28 cellular contexts compared by ENCODE assay signal in genomic region chr2:183227191-183227590, GRCh38.
"Had no signal": no experiment of that assay in that cellular context is flagged by ENCODE, and none has a peak within 500 bp of the region (broad histone marks: within the 10 kb centered on the region; RNA-seq: fewer than 3 reads in every experiment).

No MANE protein-coding gene starts in this region.

- H3K4me1 Mint-ChIP-seq: activated B cell treated with CpG ODN at 0.5 μM for 24 hours; activated T-helper 17 cell treated with anti-CD3 and anti-CD28 coated beads, Interleukin-2, amount 50 U/mL, for 72 hours; T-helper 17 cell had no signal

- H3K27ac Mint-ChIP-seq: activated B cell treated with CpG ODN at 0.5 μM for 24 hours; activated CD8-positive, alpha-beta T cell treated with anti-CD3 and anti-CD28 coated beads for 36 hours; activated naive CD8-positive, alpha-beta T cell; activated T-helper 17 cell treated with anti-CD3 and anti-CD28 coated beads, Interleukin-2, amount 50 U/mL, for 72 hours; T-helper 17 cell; T-helper 2 cell treated with Interferon-gamma antibody and Interleukin-4, amounts not matched to agents 5 μg/mL and 100 μg/mL, for 36 hours had no signal

- H3K4me1 ChIP-seq: colonic mucosa had no signal

- H3K9me3 ChIP-seq: colonic mucosa had no signal

- H3K27ac ChIP-seq: brain microvascular endothelial cell, colonic mucosa, epithelial cell of prostate, WERI-Rb-1 had no signal

- H3K4me3 Mint-ChIP-seq: activated B cell treated with CpG ODN at 0.5 μM for 24 hours; activated CD8-positive, alpha-beta T cell treated with anti-CD3 and anti-CD28 coated beads for 36 hours; activated naive CD8-positive, alpha-beta T cell; activated T-cell treated with anti-CD3 and anti-CD28 coated beads, Interleukin-2, amount 50 U/mL, for 4 hours; activated T-helper 17 cell treated with anti-CD3 and anti-CD28 coated beads, Interleukin-2, amount 50 U/mL, for 72 hours; T-helper 17 cell; T-helper 2 cell treated with Interferon-gamma antibody and Interleukin-4, amounts not matched to agents 5 μg/mL and 100 μg/mL, for 36 hours had no signal

- ATAC-seq: activated CD4-positive, CD25-positive, alpha-beta regulatory T cell treated with anti-CD3 and anti-CD28 coated beads, Interleukin-2, amount 50 U/mL, for 24 hours; activated CD8-positive, alpha-beta T cell treated with anti-CD3 and anti-CD28 coated beads for 36 hours; activated T-cell treated with anti-CD3 and anti-CD28 coated beads, Interleukin-2, amount 50 U/mL, for 4 hours; activated T-helper 17 cell treated with anti-CD3 and anti-CD28 coated beads, Interleukin-2, amount 50 U/mL, for 72 hours; esophagus mucosa; T-helper 17 cell had no signal

- H3K27me3 ChIP-seq: brain microvascular endothelial cell, colonic mucosa had no signal

- H3K36me3 ChIP-seq: brain microvascular endothelial cell, colonic mucosa, WERI-Rb-1 had no signal

- DNase-seq: activated B cell treated with CpG ODN at 0.5 μM for 24 hours; activated CD4-positive, alpha-beta T cell treated with anti-CD3 and anti-CD28 coated beads for 48 hours; activated CD4-positive, alpha-beta T cell treated with anti-CD3 and anti-CD28 coated beads, Interleukin-2, amount 50 U/mL, for 1 hour; activated CD4-positive, alpha-beta T cell treated with anti-CD3 and anti-CD28 coated beads, Interleukin-2, amount 50 U/mL, for 48 hours; activated CD8-positive, alpha-beta memory T cell treated with anti-CD3 and anti-CD28 coated beads for 24 hours; activated CD8-positive, alpha-beta T cell treated with anti-CD3 and anti-CD28 coated beads for 36 hours; activated effector memory CD4-positive, alpha-beta T cell treated with Interleukin-2 at 50 U/mL for 16 hours; activated gamma-delta T cell treated with Interleukin-2 at 50 U/mL for 16 hours; activated naive CD4-positive, alpha-beta T cell treated with anti-CD3 and anti-CD28 coated beads, Interleukin-2, amount 50 U/mL, for 16 hours; activated naive CD4-positive, alpha-beta T cell treated with Interleukin-2 at 50 U/mL for 16 hours; activated T-cell treated with anti-CD3 and anti-CD28 coated beads, Interleukin-2, amount 50 U/mL, for 4 hours; amniotic stem cell; brain microvascular endothelial cell; central memory CD4-positive, alpha-beta T cell; cerebellar nuclear complex; colonic mucosa; effector CD8-positive, alpha-beta T cell; foreskin fibroblast; T-helper 1 cell; T-helper 17 cell; T1000; WERI-Rb-1 had no signal

- H3K27me3 Mint-ChIP-seq: activated B cell treated with CpG ODN at 0.5 μM for 24 hours; activated CD8-positive, alpha-beta T cell treated with anti-CD3 and anti-CD28 coated beads for 36 hours; activated naive CD8-positive, alpha-beta T cell; activated T-helper 17 cell treated with anti-CD3 and anti-CD28 coated beads, Interleukin-2, amount 50 U/mL, for 72 hours; T-helper 17 cell had no signal

- H3K4me3 ChIP-seq: colonic mucosa had no signal
